ENCODE assay signal across 11 cellular contexts in the genomic region with DNA sequence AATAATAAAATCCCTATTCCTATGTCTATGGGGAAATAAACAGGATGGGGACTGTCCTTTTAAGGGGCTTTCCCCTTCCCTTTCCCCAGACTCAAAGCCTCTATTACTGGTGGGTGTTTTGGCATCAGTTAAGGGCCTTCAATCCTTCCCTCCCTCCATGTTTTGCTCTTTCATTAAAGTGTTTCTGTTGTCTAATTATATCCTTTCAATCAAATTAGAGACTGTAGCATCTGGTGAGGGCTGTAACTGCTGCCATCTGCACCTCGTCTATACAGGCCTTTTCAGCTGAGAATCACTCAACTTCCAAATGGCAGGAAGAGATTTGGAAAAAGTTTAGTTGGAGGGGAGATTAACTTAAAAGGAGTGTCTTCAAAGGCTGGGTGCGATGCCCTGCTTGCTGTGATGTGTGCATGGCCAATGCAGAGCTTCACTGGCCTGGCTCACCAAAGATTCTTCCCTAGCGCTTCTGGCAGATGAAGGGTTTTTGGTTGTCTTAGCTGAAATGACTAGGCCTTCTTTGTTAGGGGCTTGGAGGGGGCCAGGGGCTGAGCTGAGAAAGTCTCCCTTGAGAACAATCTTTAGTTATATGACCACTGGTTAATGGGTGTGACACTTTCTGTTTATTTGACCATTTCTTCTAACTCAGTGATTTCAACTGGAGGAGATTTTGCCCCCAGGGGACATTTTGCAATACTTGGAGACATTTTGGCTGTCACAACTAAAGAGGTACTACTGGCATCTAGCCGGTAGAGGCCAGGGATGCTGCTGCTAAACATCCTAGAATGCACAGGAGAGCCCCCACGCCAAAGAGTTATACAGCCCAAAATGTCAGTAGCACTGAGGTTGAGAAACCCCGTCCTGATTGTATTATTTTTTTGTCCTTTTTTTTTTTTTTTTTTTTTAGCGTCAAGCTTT. TPM values are rescaled to one million over a fixed set of nuclear protein-coding genes. Genes with fewer than 3 reads are reported as not detected.
DNase-seq lines count a peak whose midpoint lies in the region; ATAC-seq and TF ChIP-seq lines count a peak whose summit lies in the region.
"Had no signal": no experiment of that assay in that cellular context is flagged by ENCODE, and none has a peak within 500 bp of the region (broad histone marks: within the 10 kb centered on the region; RNA-seq: fewer than 3 reads in every experiment).

No MANE protein-coding gene starts in this region.

- H3K27me3 Mint-ChIP-seq in progenitor cell of endocrine pancreas = peaks cover 9% of the 10 kb centered on the region

- H3K4me3 Mint-ChIP-seq in progenitor cell of endocrine pancreas (ENCODE audit: low read depth) = no peak overlapping the region

- H3K4me3 ChIP-seq in Loucy (ENCODE audit: low read length, poor library complexity, severe bottlenecking) (peak overlapping the region; percentile 18), left ventricle myocardium inferior (no peak overlapping the region), smooth muscle cell (no peak overlapping the region)
- H3K4me3 ChIP-seq: thoracic aorta had no signal

- H3K27ac ChIP-seq in 22Rv1 (peak overlapping the region; percentile 42; the same call in 1 of the 2 replicates), left ventricle myocardium inferior (replicated peaks) (peak overlapping the region; percentile 78), smooth muscle cell (ENCODE audit: low read depth) (no peak overlapping the region)
- H3K27ac ChIP-seq: thoracic aorta had no signal

- H3K9me3 ChIP-seq in Loucy (ENCODE audit: insufficient read depth, low read depth, low read length) = no peaks in the 10 kb centered on the region
- no peaks in the 10 kb centered on the region for H3K9me3 ChIP-seq in left ventricle myocardium inferior (replicated peaks)
- H3K9me3 ChIP-seq in smooth muscle cell (replicated peaks; ENCODE audit: low read depth) = no peaks in the 10 kb centered on the region
- H3K9me3 ChIP-seq: thoracic aorta had no signal

- H3K9me3 Mint-ChIP-seq in progenitor cell of endocrine pancreas (ENCODE audit: low read depth) = no peaks in the 10 kb centered on the region

- TF ChIP-seq CTCF in 22Rv1 (IDR thresholded peaks at IDR 0.05) (no peak), Loucy (conservative IDR thresholded peaks at IDR 0.05; ENCODE audit: low read length) (no peak), left ventricle myocardium inferior (IDR thresholded peaks at IDR 0.05; ENCODE audit: borderline replicate concordance) (no peak), smooth muscle cell (IDR thresholded peaks at IDR 0.05; ENCODE audit: borderline replicate concordance, insufficient read depth, poor library complexity, severe bottlenecking) (no peak), progenitor cell of endocrine pancreas (IDR thresholded peaks at IDR 0.05; ENCODE audit: unreplicated experiment) (no peak)

- ATAC-seq in HG03378 (IDR thresholded peaks at IDR 0.05; ENCODE audit: unreplicated experiment) (no peak), GM18907 (IDR thresholded peaks at IDR 0.05; ENCODE audit: unreplicated experiment) (no peak)

- H3K9me2 ChIP-seq in Loucy (replicated peaks; ENCODE audit: low read depth, low read length) = no peaks in the 10 kb centered on the region

- H3K4me2 ChIP-seq in Loucy (ENCODE audit: low read depth, low read length, poor library complexity, severe bottlenecking) = peak overlapping the region; percentile 52
- no peak overlapping the region for H3K4me2 ChIP-seq in smooth muscle cell

- H4K20me1 ChIP-seq in Loucy (ENCODE audit: insufficient read depth, low read length, poor library complexity, severe bottlenecking) (no peaks in the 10 kb centered on the region), smooth muscle cell (ENCODE audit: low read depth) (no peaks in the 10 kb centered on the region)

- H2AFZ ChIP-seq in Loucy (ENCODE audit: low read length) (no peak overlapping the region), smooth muscle cell (ENCODE audit: low read depth) (no peak overlapping the region)

- H3F3A ChIP-seq in Loucy (ENCODE audit: low read depth) (peaks cover 11% of the 10 kb centered on the region), smooth muscle cell (ENCODE audit: low read depth) (no peaks in the 10 kb centered on the region)

- H3K27ac Mint-ChIP-seq in progenitor cell of endocrine pancreas = no peak overlapping the region

- H3K27me3 ChIP-seq in Loucy (ENCODE audit: insufficient read depth, low read length, poor library complexity, severe bottlenecking) (no peaks in the 10 kb centered on the region), left ventricle myocardium inferior (ENCODE audit: low read depth) (no peaks in the 10 kb centered on the region), smooth muscle cell (ENCODE audit: low read depth) (no peaks in the 10 kb centered on the region)

- H3K79me2 ChIP-seq in Loucy (ENCODE audit: insufficient read depth, low read length) (no peaks in the 10 kb centered on the region), smooth muscle cell (ENCODE audit: low read depth) (peaks cover 5% of the 10 kb centered on the region)

- WGBS in smooth muscle cell (ENCODE audit: low lambda C conversion rate) = 68% methylated on average over 7 of the region's 7 CpGs

- H3K4me1 Mint-ChIP-seq in progenitor cell of endocrine pancreas (ENCODE audit: low read depth) = no peaks in the 10 kb centered on the region

- no peaks in the 10 kb centered on the region for H3K36me3 ChIP-seq in Loucy (ENCODE audit: insufficient read depth, low read length)
- H3K36me3 ChIP-seq in left ventricle myocardium inferior = no peaks in the 10 kb centered on the region
- H3K36me3 ChIP-seq in smooth muscle cell (ENCODE audit: low read depth) = no peaks in the 10 kb centered on the region
- H3K36me3 ChIP-seq: thoracic aorta had no signal

- intact Hi-C loops in left ventricle myocardium inferior (cut with micrococcal nuclease) = no loop called here

- peak overlapping the region; percentile 21 for H3K9ac ChIP-seq in Loucy (ENCODE audit: low read depth, low read length, poor library complexity, severe bottlenecking)
- H3K9ac ChIP-seq in smooth muscle cell (ENCODE audit: low read depth) = no peak overlapping the region

- in situ Hi-C loops in SK-MEL-5 (cut with HindIII; ENCODE audit: low pct_unique_long_range_greater_than_20kb, low sequenced_read_pairs) = no loop called here

- H3K4me1 ChIP-seq in Loucy (ENCODE audit: insufficient read depth, low read length, poor library complexity, severe bottlenecking) (peaks cover 52% of the 10 kb centered on the region), left ventricle myocardium inferior (peaks cover 75% of the 10 kb centered on the region), smooth muscle cell (ENCODE audit: low read depth) (peaks cover 3% of the 10 kb centered on the region)

- H3K36me3 Mint-ChIP-seq in progenitor cell of endocrine pancreas (ENCODE audit: insufficient read depth) = peaks cover 2% of the 10 kb centered on the region

- DNase-seq in SK-MEL-5 (ENCODE audit: low read depth, low spot score) = peak; percentile 68
- no peak for DNase-seq in left ventricle myocardium inferior
- DNase-seq in smooth muscle cell (lab: John Stamatoyannopoulos, UW; ENCODE audit: unreplicated experiment) = no peak
- no peak for DNase-seq in progenitor cell of endocrine pancreas (ENCODE audit: low spot score, unreplicated experiment)
- DNase-seq: activated CD4-positive, CD25-positive, alpha-beta regulatory T cell had no signal

RNA-seq across cellular contexts. Expression of gene KREMEN1, which starts 7.5 kb away (rescaled TPM):
- 23.0 and 23.5 TPM in 2 replicates for total RNA-seq in SK-MEL-5 (2014; rRNA removed; shearing (Covaris generic))
- polyA plus RNA-seq in SK-MEL-5 (2015; cell fraction: cytosol; rRNA removed) = 48.7 and 64.4 TPM in 2 replicates
- 9.2 and 14.5 TPM in 2 replicates for polyA plus RNA-seq in SK-MEL-5 (2015; cell fraction: nucleus; rRNA removed)
- total RNA-seq in left ventricle myocardium inferior (102 TPM), smooth muscle cell (6.8 and 7.8 TPM in 2 replicates), progenitor cell of endocrine pancreas (10.5 and 11.5 TPM in 2 replicates)
- 6.0 and 9.9 TPM in 2 replicates for polyA plus RNA-seq in smooth muscle cell

RNA-seq across cellular contexts. Expression of gene C22orf31, which starts 18.7 kb away (rescaled TPM):
- not detected in 2 replicates for total RNA-seq in SK-MEL-5 (2014; rRNA removed; shearing (Covaris generic))
- polyA plus RNA-seq in SK-MEL-5 (2015; cell fraction: cytosol; rRNA removed) = not detected in 2 replicates
- polyA plus RNA-seq in SK-MEL-5 (2015; cell fraction: nucleus; rRNA removed) = not detected in 2 replicates
- total RNA-seq in left ventricle myocardium inferior (0.30 TPM), smooth muscle cell (not detected in 2 replicates), progenitor cell of endocrine pancreas (not detected in 2 replicates)
- not detected in 2 replicates for polyA plus RNA-seq in smooth muscle cell
- total RNA-seq: mucosa of gallbladder, thoracic aorta had no signal
